Comparison of ENCODE assay signal across 20 cellular contexts in the genomic region with DNA sequence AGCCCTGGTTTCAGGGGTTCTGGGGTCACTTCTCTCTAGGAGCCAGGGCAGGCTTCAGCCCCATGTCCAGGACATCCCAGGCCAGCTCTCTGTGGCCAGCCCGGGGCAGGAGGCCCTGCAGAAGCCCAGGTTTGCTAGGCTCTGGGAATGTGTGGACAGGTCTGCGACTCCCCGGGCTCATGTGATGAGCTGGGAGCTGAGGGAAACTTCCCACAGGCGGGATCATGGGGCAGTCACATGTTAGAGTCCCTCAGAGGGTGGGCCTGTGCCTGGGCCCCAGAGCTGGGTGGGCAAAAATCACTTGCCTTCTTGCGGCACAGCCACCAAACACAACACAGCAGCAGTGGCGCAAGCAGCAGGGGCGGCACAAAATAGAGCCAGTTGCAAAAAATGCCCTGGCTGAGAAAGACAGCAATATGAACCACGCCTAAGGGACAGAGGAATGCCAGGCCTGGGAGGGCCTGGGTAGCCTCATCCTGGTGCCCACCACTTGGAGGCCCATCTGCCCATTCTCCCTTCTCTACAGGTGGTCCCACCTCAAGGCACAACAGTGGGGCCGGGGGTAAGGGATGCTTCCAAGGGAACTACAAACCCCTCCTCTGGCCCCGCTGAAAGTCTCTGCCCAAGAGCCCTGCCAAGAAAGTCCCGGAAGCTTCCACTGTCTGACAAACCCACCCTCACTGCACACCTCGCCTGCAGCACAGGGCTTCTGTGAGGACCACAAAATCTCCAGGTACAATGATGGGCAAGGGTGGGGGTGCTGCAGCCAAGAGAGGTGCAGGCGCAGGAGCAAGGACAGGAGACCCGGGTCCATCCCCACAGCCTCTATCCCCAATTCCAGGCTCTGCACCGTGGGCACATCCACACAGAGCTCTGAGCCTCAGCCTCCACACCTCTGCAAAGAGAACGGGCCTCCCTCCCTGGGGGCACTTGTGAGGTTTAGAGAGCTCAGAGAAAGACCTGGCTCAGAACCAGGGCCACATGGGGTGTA. TPM values are rescaled to one million over a fixed set of nuclear protein-coding genes. Genes with fewer than 3 reads are reported as not detected.
DNase-seq lines count a peak whose midpoint lies in the region; ATAC-seq and TF ChIP-seq lines count a peak whose summit lies in the region.
"Had no signal": no experiment of that assay in that cellular context is flagged by ENCODE, and none has a peak within 500 bp of the region (broad histone marks: within the 10 kb centered on the region; RNA-seq: fewer than 3 reads in every experiment).

No MANE protein-coding gene starts in this region.

- H3K9me3 ChIP-seq in CD8-positive, alpha-beta T cell (ENCODE audit: low read length) = no peaks in the 10 kb centered on the region
- no peaks in the 10 kb centered on the region for H3K9me3 ChIP-seq in esophagus squamous epithelium
- H3K9me3 ChIP-seq: BE2C, MG63 had no signal

- intact Hi-C loops in CD8-positive, alpha-beta T cell (cut with DNase I, micrococcal nuclease) = no loop called here
- intact Hi-C loops in cardiac septum (cut with DNase I) = no loop called here
- intact Hi-C loops in esophagus squamous epithelium (cut with DNase I) = no loop called here

- no peaks in the 10 kb centered on the region for H3K9me3 Mint-ChIP-seq in CD8-positive, alpha-beta T cell

- WGBS in esophagus squamous epithelium, 2 donors = 86% methylated on average over 9 of the region's 16 CpGs; no CpG with 5 or more reads in 1 of the 2 donors

- H3K4me1 Mint-ChIP-seq in CD8-positive, alpha-beta T cell (ENCODE audit: low read depth) = peaks cover 18% of the 10 kb centered on the region

- TF ChIP-seq CTCF in CD8-positive, alpha-beta T cell (IDR thresholded peaks at IDR 0.05) = no peak
- no peak for TF ChIP-seq CTCF in retinal pigment epithelial cell (conservative IDR thresholded peaks at IDR 0.05; ENCODE audit: low read depth, low read length)
- TF ChIP-seq CTCF in esophagus squamous epithelium (IDR thresholded peaks at IDR 0.05) = no peak

- no peak overlapping the region for H3K27ac ChIP-seq in CD8-positive, alpha-beta T cell (ENCODE audit: low read depth, low read length)
- H3K27ac ChIP-seq in esophagus squamous epithelium = no peak overlapping the region
- H3K27ac ChIP-seq: KMS-11 had no signal

- no peak overlapping the region for H3K4me3 Mint-ChIP-seq in CD8-positive, alpha-beta T cell

- H3K27ac Mint-ChIP-seq in CD8-positive, alpha-beta T cell = peak overlapping the region; percentile 55

- no peaks in the 10 kb centered on the region for H3K27me3 ChIP-seq in CD8-positive, alpha-beta T cell (ENCODE audit: insufficient read depth, low read length)
- H3K27me3 ChIP-seq in esophagus squamous epithelium = no peaks in the 10 kb centered on the region
- H3K27me3 ChIP-seq: BE2C, MG63 had no signal

- CTCF ChIA-PET in CD8-positive, alpha-beta T cell (lab: Charles Lee) = interaction anchor here (0.6 kb wide), 1 partner anchor 10 kb away, joined by 3 read pairs; no protein-coding TSS in a partner anchor

- POLR2A ChIA-PET in CD8-positive, alpha-beta T cell (lab: Charles Lee) = no interaction called here

- peaks cover 40% of the 10 kb centered on the region for H3K36me3 ChIP-seq in CD8-positive, alpha-beta T cell (ENCODE audit: insufficient read depth, low read length)
- no peaks in the 10 kb centered on the region for H3K36me3 ChIP-seq in esophagus squamous epithelium
- H3K36me3 ChIP-seq: BE2C, MG63 had no signal

- peak in 2 of 7 experiments; percentile 9 to 46 for DNase-seq in CD8-positive, alpha-beta T cell
- DNase-seq in amniotic epithelial cell (ENCODE audit: low read depth) = peak; percentile 20
- peak; percentile 57 for DNase-seq in cardiac septum (ENCODE audit: low spot score)
- peak; percentile 27 for DNase-seq in retinal pigment epithelial cell (ENCODE audit: low read depth)
- DNase-seq in esophagus squamous epithelium (lab: John Stamatoyannopoulos, UW) = no peak
- DNase-seq: BE2C, MG63, NCI-H1092 treated with DMSO at 0.1 percent for 48 hours, NCI-H187 treated with DMSO at 0.1 percent for 48 hours, NCI-H2171, NCI-H774, SHP77 had no signal

- peaks cover 6% of the 10 kb centered on the region for H3K4me1 ChIP-seq in CD8-positive, alpha-beta T cell (ENCODE audit: insufficient read depth, low read length)
- peaks cover 0 to 5% (median 0%) of the 10 kb centered on the region in 3 donors for H3K4me1 ChIP-seq in esophagus squamous epithelium

- no peak for TF ChIP-seq POLR2A in esophagus squamous epithelium (IDR thresholded peaks at IDR 0.05)

- ATAC-seq in CD8-positive, alpha-beta T cell = no peak
- ATAC-seq in HG02763 (IDR thresholded peaks at IDR 0.05; ENCODE audit: unreplicated experiment) (no peak), HG02642 (IDR thresholded peaks at IDR 0.05; ENCODE audit: poor library complexity, unreplicated experiment) (no peak)
- ATAC-seq: HepG2, Panc1 had no signal

- H3K4me3 ChIP-seq in CD8-positive, alpha-beta T cell (ENCODE audit: low read depth, low read length) = no peak overlapping the region
- H3K4me3 ChIP-seq in retinal pigment epithelial cell (ENCODE audit: low read length) (no peak overlapping the region), esophagus squamous epithelium (no peak overlapping the region)
- H3K4me3 ChIP-seq: MG63 had no signal

- H3K27me3 Mint-ChIP-seq in CD8-positive, alpha-beta T cell (ENCODE audit: low read depth) = no peaks in the 10 kb centered on the region

- peaks cover 84% of the 10 kb centered on the region for H3K36me3 Mint-ChIP-seq in CD8-positive, alpha-beta T cell

RNA-seq across cellular contexts. Expression of gene ANTXRL, which starts 34.6 kb away (rescaled TPM):
- not detected for total RNA-seq in CD8-positive, alpha-beta T cell
- not detected for total RNA-seq in cardiac septum
- total RNA-seq in esophagus squamous epithelium = not detected
- total RNA-seq: Daoy, H4, HepG2, NCI-H460 had no signal
